ENCODE assay signal across 21 cellular contexts in genomic region chr18:22601481-22601880, GRCh38.
"Had no signal": no experiment of that assay in that cellular context is flagged by ENCODE, and none has a peak within 500 bp of the region (broad histone marks: within the 10 kb centered on the region; RNA-seq: fewer than 3 reads in every experiment).

No MANE protein-coding gene starts in this region.

- H3K27ac ChIP-seq: coronary artery, esophagus squamous epithelium, heart left ventricle, parathyroid adenoma, tibial artery had no signal

- H3K27me3 ChIP-seq: heart left ventricle, tibial artery had no signal

- DNase-seq: activated CD4-positive, alpha-beta memory T cell treated with anti-CD3 and anti-CD28 coated beads, Interleukin-2, amount 10 ng/mL, durations not matched to agents 7 days and 5 days; activated CD4-positive, alpha-beta T cell treated with anti-CD3 and anti-CD28 coated beads, Interleukin-2, amount 10 ng/mL, durations not matched to agents 24 days and 14 days; activated effector memory CD4-positive, alpha-beta T cell treated with Interleukin-2 at 50 U/mL for 16 hours; activated naive CD4-positive, alpha-beta T cell treated with anti-CD3 and anti-CD28 coated beads for 36 hours; activated naive CD8-positive, alpha-beta T cell treated with anti-CD3 and anti-CD28 coated beads, Interleukin-2, amount 10 ng/mL, durations not matched to agents 7 days and 5 days; activated T-cell treated with anti-CD3 and anti-CD28 coated beads, Interleukin-2, amount 50 U/mL, for 72 hours; amniotic stem cell; endodermal cell; esophagus squamous epithelium; heart left ventricle; islet precursor cell; left cardiac atrium; right cardiac atrium; stimulated activated CD4-positive, alpha-beta T cell treated with anti-CD3 and anti-CD28 coated beads, Interleukin-12 subunit alpha, Interleukin-12 subunit beta, amount 100 ng/mL, for 4 hours; stimulated activated CD4-positive, alpha-beta T cell treated with anti-CD3 and anti-CD28 coated beads, Interleukin-1b, Interleukin-23, amount 100 ng/mL, for 48 hours; stimulated activated naive CD8-positive, alpha-beta T cell treated with anti-CD3 and anti-CD28 coated beads, Interleukin-15, amount 100 ng/mL, for 72 hours; T1000; tibial artery had no signal

- H3K36me3 ChIP-seq: esophagus squamous epithelium, heart left ventricle, tibial artery had no signal

- H3K79me2 ChIP-seq: parathyroid adenoma had no signal

- H3K4me1 ChIP-seq: esophagus squamous epithelium, parathyroid adenoma had no signal

- ATAC-seq: activated T-cell treated with anti-CD3 and anti-CD28 coated beads, Interleukin-2, amount 50 U/mL, for 72 hours; heart left ventricle; left cardiac atrium; right cardiac atrium; stimulated activated effector memory CD8-positive, alpha-beta T cell treated with anti-CD3 and anti-CD28 coated beads, Interleukin-12 subunit alpha, Interleukin-12 subunit beta, amount 100 ng/mL, for 72 hours; stimulated activated naive CD8-positive, alpha-beta T cell treated with anti-CD3 and anti-CD28 coated beads, Interleukin-15, amount 100 ng/mL, for 72 hours had no signal

- H3K9me3 ChIP-seq: esophagus squamous epithelium, heart left ventricle, tibial artery had no signal

- H2AFZ ChIP-seq: parathyroid adenoma had no signal

- H3K4me3 ChIP-seq: coronary artery, esophagus squamous epithelium, heart left ventricle, tibial artery had no signal

- H3K9ac ChIP-seq: parathyroid adenoma had no signal
